In the genomic region with DNA sequence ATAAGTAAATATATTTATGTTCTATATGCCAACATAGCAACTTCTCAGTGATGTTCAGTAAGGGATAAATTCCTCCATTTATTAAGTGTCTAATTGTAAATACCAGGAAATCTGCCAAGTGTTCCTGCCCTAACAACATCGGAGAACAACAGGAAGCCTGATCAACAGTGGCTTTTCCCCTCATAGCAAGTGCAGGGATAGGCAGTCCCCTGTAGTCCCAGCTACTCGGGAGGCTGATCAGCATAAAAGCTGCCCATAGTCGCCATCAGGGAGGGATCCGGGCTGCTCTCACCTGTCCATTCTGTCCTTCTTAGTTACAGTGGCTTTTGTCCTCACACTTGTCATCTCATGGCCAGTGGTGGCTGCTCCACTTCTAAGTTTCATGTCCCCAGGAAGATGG, we compare ENCODE assay signal across 21 cellular contexts.
"Had no signal": no experiment of that assay in that cellular context is flagged by ENCODE, and none has a peak within 500 bp of the region (broad histone marks: within the 10 kb centered on the region; RNA-seq: fewer than 3 reads in every experiment).

No MANE protein-coding gene starts in this region.

- H3K4me1 ChIP-seq: tibial nerve had no signal

- H3K36me3 Mint-ChIP-seq: activated naive CD4-positive, alpha-beta T cell treated with anti-CD3 and anti-CD28 coated beads, Interleukin-2, amount 50 U/mL, for 72 hours; natural killer cell had no signal

- H3K27me3 Mint-ChIP-seq: effector memory CD8-positive, alpha-beta T cell had no signal

- DNase-seq: activated CD4-positive, alpha-beta T cell treated with anti-CD3 and anti-CD28 coated beads, Interleukin-2, amount 50 U/mL, for 4 hours; activated gamma-delta T cell treated with Interleukin-2 at 50 U/mL for 16 hours; activated T-cell treated with anti-CD3 and anti-CD28 coated beads for 4 hours; effector memory CD8-positive, alpha-beta T cell; foreskin fibroblast; glutamatergic neuron; natural killer cell; posterior cingulate gyrus; retina; stimulated activated CD4-positive, alpha-beta T cell treated with anti-CD3 and anti-CD28 coated beads, Interleukin-2, amount 100 ng/mL, for 24 hours; stimulated activated naive CD4-positive, alpha-beta T cell treated with Interleukin-2 at 50 U/mL for 16 hours; substantia nigra; T-helper 1 cell; T1000; WERI-Rb-1 had no signal

- H3K36me3 ChIP-seq: neutrophil, tibial nerve, WERI-Rb-1 had no signal

- H3K9me3 ChIP-seq: neutrophil, tibial nerve had no signal

- H3K4me1 Mint-ChIP-seq: natural killer cell had no signal

- H3K4me3 ChIP-seq: tibial nerve had no signal

- H3K27ac ChIP-seq: epithelial cell of prostate, neutrophil, tibial nerve, WERI-Rb-1 had no signal

- H3K27me3 ChIP-seq: neutrophil, tibial nerve had no signal

- H3K27ac Mint-ChIP-seq: activated naive CD4-positive, alpha-beta T cell treated with anti-CD3 and anti-CD28 coated beads, Interleukin-2, amount 50 U/mL, for 72 hours; activated T-helper 1 cell treated with anti-CD3 and anti-CD28 coated beads, Interleukin-12 subunit alpha, Interleukin-12 subunit beta, Interleukin-2, Interleukin-4 antibody, amounts not matched to agents 30 ng/mL and 10 ng/mL and 1 ng/mL, durations not matched to agents 14 hours and 24 hours and 36 hours; effector memory CD8-positive, alpha-beta T cell; natural killer cell had no signal

- H3K9me3 Mint-ChIP-seq: activated naive CD4-positive, alpha-beta T cell treated with anti-CD3 and anti-CD28 coated beads, Interleukin-2, amount 50 U/mL, for 72 hours; activated T-helper 1 cell treated with anti-CD3 and anti-CD28 coated beads, Interleukin-12 subunit alpha, Interleukin-12 subunit beta, Interleukin-2, Interleukin-4 antibody, amounts not matched to agents 30 ng/mL and 10 ng/mL and 1 ng/mL, durations not matched to agents 14 hours and 24 hours and 36 hours; dendritic cell treated with granulocyte-macrophage colony-stimulating factor and Interleukin-4, amounts not matched to agents 40 ng/mL and 50 ng/mL, for 4 days; effector memory CD8-positive, alpha-beta T cell; natural killer cell had no signal

- H3K4me3 Mint-ChIP-seq: activated T-helper 1 cell treated with anti-CD3 and anti-CD28 coated beads, Interleukin-12 subunit alpha, Interleukin-12 subunit beta, Interleukin-2, Interleukin-4 antibody, amounts not matched to agents 30 ng/mL and 10 ng/mL and 1 ng/mL, durations not matched to agents 14 hours and 24 hours and 36 hours; dendritic cell treated with granulocyte-macrophage colony-stimulating factor and Interleukin-4, amounts not matched to agents 40 ng/mL and 50 ng/mL, for 4 days; effector memory CD8-positive, alpha-beta T cell; natural killer cell had no signal

- ATAC-seq: activated naive CD4-positive, alpha-beta T cell treated with anti-CD3 and anti-CD28 coated beads, Interleukin-2, amount 50 U/mL, for 72 hours; effector memory CD8-positive, alpha-beta T cell; natural killer cell had no signal
